Comparison of ENCODE assay signal across 23 cellular contexts in the genomic region with DNA sequence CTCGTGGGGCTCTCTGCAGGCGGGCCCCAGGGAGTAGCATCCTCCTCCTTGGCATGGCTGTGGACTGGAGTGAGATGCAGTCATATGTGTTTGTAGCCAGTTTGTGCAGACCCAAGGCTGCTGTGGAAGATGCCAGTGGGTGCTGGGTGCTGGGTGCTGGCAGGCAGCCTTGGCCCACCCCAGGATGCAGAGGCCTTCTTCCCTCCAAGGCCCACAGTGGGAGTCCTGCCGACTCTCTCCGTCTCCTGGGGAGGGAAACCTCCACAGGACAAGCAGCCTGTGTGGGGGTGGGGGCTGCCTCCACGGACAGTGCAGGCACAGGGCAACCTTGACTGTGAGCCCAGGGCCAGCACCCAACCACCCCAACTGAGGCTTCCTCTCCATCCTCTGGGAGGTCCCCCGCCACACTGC. TPM values are rescaled to one million over a fixed set of nuclear protein-coding genes. Genes with fewer than 3 reads are reported as not detected.
A peak's percentile ranks its signal among the peaks of the same experiment; 100 is the strongest.
DNase-seq lines count a peak whose midpoint lies in the region; ATAC-seq and TF ChIP-seq lines count a peak whose summit lies in the region.
"Had no signal": no experiment of that assay in that cellular context is flagged by ENCODE, and none has a peak within 500 bp of the region (broad histone marks: within the 10 kb centered on the region; RNA-seq: fewer than 3 reads in every experiment).

No MANE protein-coding gene starts in this region.

- H3K27ac ChIP-seq in sigmoid colon (peak overlapping the region in 3 of 4 donors; percentile 54 to 81 (median 73)), body of pancreas (no peak overlapping the region), OCI-LY7 (ENCODE audit: low read depth, low read length, poor library complexity, severe bottlenecking) (no peak overlapping the region)

- TF ChIP-seq POLR2A in sigmoid colon (IDR thresholded peaks at IDR 0.05) (no peak), body of pancreas (IDR thresholded peaks at IDR 0.05) (no peak)

- no peaks in the 10 kb centered on the region for H3K79me2 ChIP-seq in OCI-LY7 (ENCODE audit: insufficient read depth, low read depth, low read length)

- TF ChIP-seq CTCF in sigmoid colon (IDR thresholded peaks at IDR 0.05) (no peak), body of pancreas (IDR thresholded peaks at IDR 0.05) (no peak), OCI-LY7 (conservative IDR thresholded peaks at IDR 0.05; ENCODE audit: low read length) (no peak)

- CTCF ChIA-PET in HEK293T (lab: Yijun Ruan, JAX) (no interaction called here), OCI-LY7 (lab: Charles Lee; ENCODE audit: unreplicated experiment) (no interaction called here)

- no peak overlapping the region for H2AFZ ChIP-seq in OCI-LY7 (ENCODE audit: low read length)

- H3K9me3 ChIP-seq in sigmoid colon (no peaks in the 10 kb centered on the region), body of pancreas (no peaks in the 10 kb centered on the region), OCI-LY7 (ENCODE audit: low read length) (no peaks in the 10 kb centered on the region)
- H3K9me3 ChIP-seq: mucosa of descending colon had no signal

- H3K9me2 ChIP-seq in OCI-LY7 (ENCODE audit: insufficient read depth, low read length) = no peaks in the 10 kb centered on the region

- H4K20me1 ChIP-seq in OCI-LY7 (ENCODE audit: insufficient read depth, low read length) = no peaks in the 10 kb centered on the region

- H3K4me3 ChIP-seq in sigmoid colon = no peak overlapping the region
- H3K4me3 ChIP-seq in body of pancreas = no peak overlapping the region
- H3K4me3 ChIP-seq in OCI-LY7 (ENCODE audit: low read depth, low read length, poor library complexity, severe bottlenecking) = no peak overlapping the region
- H3K4me3 ChIP-seq: mucosa of descending colon had no signal

- 84 to 86% methylated on average over 6 of the region's 6 CpGs for WGBS in sigmoid colon, 2 donors
- 72 to 92% methylated on average over 2 to 6 of the region's 6 CpGs for WGBS in body of pancreas, 2 donors

- no peak for TF ChIP-seq EP300 in sigmoid colon (IDR thresholded peaks at IDR 0.05)

- BruUV-seq in OCI-LY7 (replicated peaks; lab: Mats Ljungman, UMichigan) = no TSS peak

- POLR2A ChIA-PET in HEK293T (lab: Yijun Ruan, JAX) (no interaction called here), OCI-LY7 (lab: Charles Lee) (no interaction called here)

- no peak for ATAC-seq in body of pancreas
- no peak for ATAC-seq in HG03460 (IDR thresholded peaks at IDR 0.05; ENCODE audit: unreplicated experiment)
- ATAC-seq: activated CD8-positive, alpha-beta T cell treated with anti-CD3 and anti-CD28 coated beads, Interleukin-2, amount 10 ng/mL, durations not matched to agents 7 days and 5 days; activated naive CD4-positive, alpha-beta T cell treated with anti-CD3 and anti-CD28 coated beads, Interleukin-2, amount 50 U/mL, for 72 hours; activated T-cell treated with anti-CD3 and anti-CD28 coated beads, Interleukin-2, amount 50 U/mL, for 4 hours; effector memory CD8-positive, alpha-beta T cell; left lobe of liver; mucosa of descending colon had no signal

- H3K27me3 ChIP-seq in sigmoid colon (no peaks in the 10 kb centered on the region), body of pancreas (no peaks in the 10 kb centered on the region)

- H3K36me3 ChIP-seq in sigmoid colon (no peaks in the 10 kb centered on the region), body of pancreas (replicated peaks in 1 of 2; ENCODE audit: insufficient read depth in 1 of 2, low read depth in 2 of 2) (no peaks in the 10 kb centered on the region), OCI-LY7 (ENCODE audit: insufficient read depth, low read length) (no peaks in the 10 kb centered on the region)

- intact Hi-C loops in sigmoid colon (cut with DNase I) (no loop called here), body of pancreas (cut with DNase I) (no loop called here), OCI-LY7 (cut with micrococcal nuclease; ENCODE audit: unreplicated experiment) (no loop called here)

- peaks cover 0 to 69% (median 58%) of the 10 kb centered on the region in 4 donors for H3K4me1 ChIP-seq in sigmoid colon
- H3K4me1 ChIP-seq in body of pancreas = no peaks in the 10 kb centered on the region
- H3K4me1 ChIP-seq in OCI-LY7 (ENCODE audit: insufficient read depth, low read length, poor library complexity, severe bottlenecking) = no peaks in the 10 kb centered on the region

- DNase-seq in D341Med (ENCODE audit: low spot score) = peak; percentile 34
- DNase-seq in HEK293T (ENCODE audit: extremely low spot score) = peak; percentile 4
- peak; percentile 8 for DNase-seq in iPS-NIHi7 (ENCODE audit: extremely low spot score)
- no peak for DNase-seq in sigmoid colon
- DNase-seq in body of pancreas = no peak
- DNase-seq in C1 segment of cervical spinal cord (lab: John Stamatoyannopoulos, UW) = no peak
- no peak for DNase-seq in OCI-LY7 (ENCODE audit: low spot score)
- DNase-seq: ACHN; activated CD4-positive, CD25-positive, alpha-beta regulatory T cell treated with anti-CD3 and anti-CD28 coated beads, Interleukin-2, amount 50 U/mL, for 72 hours; activated CD8-positive, alpha-beta T cell treated with anti-CD3 and anti-CD28 coated beads, Interleukin-2, amount 10 ng/mL, durations not matched to agents 7 days and 5 days; activated T-cell treated with anti-CD3 and anti-CD28 coated beads, Interleukin-2, amount 50 U/mL, for 4 hours; DMS 273 treated with DMSO at 0.1 percent for 48 hours; effector memory CD8-positive, alpha-beta T cell; mucosa of descending colon; NCI-H1048; NCI-H2029 treated with DMSO at 0.1 percent for 48 hours; NK-92 treated with Interleukin-12 subunit alpha and Interleukin-12 subunit beta, amount 100 ng/mL, for 24 hours; stimulated activated CD8-positive, alpha-beta memory T cell treated with anti-CD3 and anti-CD28 coated beads, Interleukin-4, amount 100 ng/mL, for 48 hours had no signal

- H3K4me2 ChIP-seq in OCI-LY7 (ENCODE audit: low read length) = no peak overlapping the region

TF ChIP-seq in HEK293T, 16 proteins besides CTCF, POLR2A, EP300 and RAD21:
- TF ChIP-seq SP1 (IDR thresholded peaks at IDR 0.05) = no peak
- no peak for TF ChIP-seq NFRKB (IDR thresholded peaks at IDR 0.05)
- TF ChIP-seq LEF1 (IDR thresholded peaks at IDR 0.05; ENCODE audit: borderline replicate concordance) = no peak
- TF ChIP-seq FOXK2 (IDR thresholded peaks at IDR 0.05) = no peak
- TF ChIP-seq FOXA1 (IDR thresholded peaks at IDR 0.05) = no peak
- TF ChIP-seq CTBP1 (IDR thresholded peaks at IDR 0.05; ENCODE audit: borderline replicate concordance) = no peak

RNA-seq across cellular contexts. Expression of gene TMEM92, which starts 13.8 kb away (rescaled TPM):
- total RNA-seq in sigmoid colon (not detected), body of pancreas (not detected), OCI-LY7 (2022) (not detected in 2 replicates)
- 1 to 10 TPM; 2.5 to 9.7 (median 3.6) TPM for polyA plus RNA-seq in sigmoid colon
- not detected in 2 replicates for total RNA-seq in OCI-LY7 (2014; rRNA removed; shearing (Covaris generic))
- total RNA-seq: activated CD8-positive, alpha-beta T cell treated with anti-CD3 and anti-CD28 coated beads, Interleukin-2, amount 10 ng/mL, durations not matched to agents 7 days and 5 days; activated T-cell treated with anti-CD3 and anti-CD28 coated beads, Interleukin-2, amount 50 U/mL, for 4 hours; subcutaneous adipose tissue had no signal
- polyA plus RNA-seq: CD14-positive monocyte had no signal

RNA-seq across cellular contexts. Expression of gene COL1A1, which starts 59.1 kb away (rescaled TPM):
- 100 to 1,000 TPM in 1 of 4 donors, 10 to 100 TPM in 3; 43.6 to 459 (median 71.4) TPM for total RNA-seq in sigmoid colon
- 10 to 100 TPM in 2 of 3 donors, 1 to 10 TPM in 1; 7.8 to 96.7 (median 10.2) TPM for polyA plus RNA-seq in sigmoid colon
- 10 to 100 TPM; 11.2 to 62.3 TPM for total RNA-seq in body of pancreas
- total RNA-seq in OCI-LY7 (2014; rRNA removed; shearing (Covaris generic)) = not detected in 2 replicates
- not detected in 2 replicates for total RNA-seq in OCI-LY7 (2022)
- polyA plus RNA-seq: CD14-positive monocyte had no signal

Comparison
In these comparisons a context has a peak if more than half of its experiments do, and no peak if none do; other contexts are left out.
1. DNase-seq: peak in D341Med (single experiment), HEK293T (single experiment) and iPS-NIHi7 (single experiment); none in sigmoid colon (single experiment), body of pancreas (0 of 4), C1 segment of cervical spinal cord (0 of 14) and OCI-LY7 (single experiment).
2. H3K27ac ChIP-seq: peak in sigmoid colon (3 of 4); none in body of pancreas (0 of 4) and OCI-LY7 (single experiment).
3. RNA of gene COL1A1, which starts 59.1 kb away (total RNA-seq): 43.6 to 459 TPM in sigmoid colon and 11.2 to 62.3 TPM in body of pancreas; not detected in OCI-LY7; every median in the first group is over 4 times any median in the second.